ENCODE assay signal across 15 cellular contexts in the genomic region with DNA sequence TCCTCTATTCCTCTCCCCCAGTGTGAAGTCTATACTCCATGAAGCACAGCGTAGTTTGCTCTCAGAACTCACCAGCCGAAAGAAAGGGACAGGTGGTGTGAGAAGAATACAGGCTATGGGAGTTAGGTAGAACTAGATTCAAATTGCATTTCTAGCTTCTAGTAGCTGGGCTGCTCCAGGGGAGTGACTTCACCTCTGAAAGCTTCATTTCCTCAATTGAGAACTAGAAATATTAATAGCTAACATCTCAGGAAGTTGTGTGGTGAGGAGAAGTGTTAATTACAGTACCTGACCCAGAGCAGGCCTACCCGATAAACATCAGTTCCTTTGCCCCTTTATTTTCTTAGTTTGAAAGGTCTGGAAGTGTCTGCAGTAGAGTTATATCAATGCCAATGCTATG.
DNase-seq lines count a peak whose midpoint lies in the region; ATAC-seq lines count a peak whose summit lies in the region.
"Had no signal": no experiment of that assay in that cellular context is flagged by ENCODE, and none has a peak within 500 bp of the region (broad histone marks: within the 10 kb centered on the region; RNA-seq: fewer than 3 reads in every experiment).

No MANE protein-coding gene starts in this region.

- ATAC-seq in GM18511 (IDR thresholded peaks at IDR 0.05; ENCODE audit: unreplicated experiment) (peak; percentile 99), GM19468 (IDR thresholded peaks at IDR 0.05; ENCODE audit: extremely low read depth, unreplicated experiment) (peak; percentile 93), HG02885 (IDR thresholded peaks at IDR 0.05; ENCODE audit: poor library complexity, unreplicated experiment) (peak; percentile 66), HG03469 (IDR thresholded peaks at IDR 0.05; ENCODE audit: unreplicated experiment) (peak; percentile 97)
- ATAC-seq: activated T-helper 17 cell treated with anti-CD3 and anti-CD28 coated beads, Interleukin-2, amount 50 U/mL, for 72 hours; esophagus mucosa had no signal

- DNase-seq in activated CD4-positive, CD25-positive, alpha-beta regulatory T cell treated with anti-CD3 and anti-CD28 coated beads, Interleukin-2, amount 50 U/mL, for 72 hours: no peak
- DNase-seq in HuH-7.5 (ENCODE audit: low spot score): no peak
- no peak for DNase-seq in dedifferentiated amniotic fluid mesenchymal stem cell (ENCODE audit: extremely low spot score)
- no peak for DNase-seq in stimulated activated CD4-positive, alpha-beta T cell treated with anti-CD3 and anti-CD28 coated beads, Interleukin-4, amount 100 ng/mL, for 24 hours
- DNase-seq: activated CD4-positive, alpha-beta T cell treated with anti-CD3 and anti-CD28 coated beads, Interleukin-2, amount 50 U/mL, for 4 hours; DMS 273 treated with DMSO at 0.1 percent for 48 hours; KG1; NCI-H1694; NCI-H510A treated with DMSO at 0.1 percent for 48 hours had no signal
